8 cellular contexts compared by ENCODE assay signal in the genomic region with DNA sequence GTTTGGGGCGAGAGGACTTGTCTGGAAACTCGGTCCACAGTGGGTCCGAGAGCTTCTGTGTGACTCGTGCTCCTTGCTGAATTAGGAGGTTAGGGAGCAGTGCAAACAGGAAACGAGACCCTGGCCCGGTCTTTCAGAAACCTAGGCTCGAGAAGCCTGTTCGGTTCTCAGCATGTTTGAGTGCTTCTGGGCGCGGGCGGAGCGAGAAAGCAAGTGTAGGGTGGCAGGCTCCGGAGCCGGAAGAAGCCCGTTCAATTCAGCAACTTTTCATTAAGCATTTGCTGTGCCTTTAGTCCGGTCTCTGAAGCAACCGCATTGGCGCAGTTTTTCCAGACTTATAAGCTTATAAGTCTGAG. TPM values are rescaled to one million over a fixed set of nuclear protein-coding genes. Genes with fewer than 3 reads are reported as not detected.
DNase-seq lines count a peak whose midpoint lies in the region; ATAC-seq and TF ChIP-seq lines count a peak whose summit lies in the region.

No MANE protein-coding gene starts in this region.

- CTCF ChIA-PET in BJ (lab: Yijun Ruan, JAX) = interaction anchor here (0.7 to 4.1 kb wide), 17 partner anchors 10 to 216 kb away, joined by 3 to 43 read pairs (median 4); a partner anchor contains a TSS

- intact Hi-C loops in head of caudate nucleus (cut with DNase I) = loop anchor here (2.0 to 5.0 kb wide), 2 partner anchors 68 to 211 kb away; a partner anchor contains a TSS
- intact Hi-C loops in gastrocnemius medialis (cut with DNase I; ENCODE audit: low total_unique reads) = loop anchor here (2.0 to 10.0 kb wide), 5 partner anchors 136 to 1204 kb away; a partner anchor contains a TSS

- H3K4me1 ChIP-seq in gastrocnemius medialis = peaks cover 31 to 36% of the 10 kb centered on the region in 2 donors

- in situ Hi-C loops in gastrocnemius medialis (cut with MboI; ENCODE audit: low sequenced_read_pairs in 4 of 4) = loop anchor here in 1 of 4 donors (10.0 kb wide), 1 partner anchor 64 kb away; a partner anchor contains a TSS

- peak overlapping the region; percentile 76 for H3K4me3 ChIP-seq in BJ (ENCODE audit: low read depth, low read length)
- H3K4me3 ChIP-seq in gastrocnemius medialis = peak overlapping the region; percentile 76 to 92 (median 84)

- ATAC-seq in GM21619 (IDR thresholded peaks at IDR 0.05; ENCODE audit: unreplicated experiment) = peak; percentile 6
- peak; percentile 12 to 18 for ATAC-seq in gastrocnemius medialis

- peak overlapping the region; percentile 89 to 97 (median 91) for H3K27ac ChIP-seq in gastrocnemius medialis

- no peaks in the 10 kb centered on the region for H3K27me3 ChIP-seq in BJ (ENCODE audit: control insufficient read depth, insufficient read depth, low read length)
- H3K27me3 ChIP-seq in gastrocnemius medialis = no peaks in the 10 kb centered on the region

- no peak for TF ChIP-seq POLR2A in gastrocnemius medialis (IDR thresholded peaks at IDR 0.05)

- POLR2A ChIA-PET in BJ (lab: Charles Lee) = interaction anchor here (0.6 kb wide), 1 partner anchor 163 kb away, joined by 3 read pairs; no protein-coding TSS in a partner anchor

- TF ChIP-seq CTCF in BJ (IDR thresholded peaks at IDR 0.05; ENCODE audit: insufficient read depth, low read depth, low read length) = no peak
- no peak for TF ChIP-seq CTCF in gastrocnemius medialis (IDR thresholded peaks at IDR 0.05 in 4 of 5, conservative IDR thresholded peaks at IDR 0.05 in 1 of 5)

- no peaks in the 10 kb centered on the region for H3K9me3 ChIP-seq in gastrocnemius medialis

- DNase-seq in BJ (ENCODE audit: low read depth) (no peak), NOMO-1 (lab: John Stamatoyannopoulos, UW; ENCODE audit: unreplicated experiment in 2 of 2) (peak; percentile 19 to 58), head of caudate nucleus (peak in 35 of 42 donors; percentile 20 to 72 (median 44)), gastrocnemius medialis (peak in 1 of 2 donors; percentile 30), kidney glomerular epithelial cell (lab: John Stamatoyannopoulos, UW) (no peak), iPS-NIHi7 (ENCODE audit: extremely low spot score) (no peak)
- DNase-seq in activated T-helper 9 cell treated with anti-CD3 and anti-CD28 coated beads, Interleukin-2, amount 50 U/mL, for 16 hours (ENCODE audit: low read depth) = peak; percentile 31

- no peaks in the 10 kb centered on the region for H3K36me3 ChIP-seq in BJ (ENCODE audit: control insufficient read depth, insufficient read depth, low read length)
- no peaks in the 10 kb centered on the region for H3K36me3 ChIP-seq in gastrocnemius medialis

RNA-seq across cellular contexts. Expression of a gene that starts 0.5 kb away (rescaled TPM):
- 197 and 212 TPM in 2 replicates for polyA plus RNA-seq in BJ (2011; rRNA removed)
- 61.6 and 63.2 TPM in 2 replicates for polyA minus RNA-seq in BJ (2011; rRNA and poly(A)+ RNA removed)
- 10 to 100 TPM; 48.4 to 86.7 (median 69.0) TPM for total RNA-seq in gastrocnemius medialis

RNA-seq across cellular contexts. Expression of a gene that starts 22.1 kb away (rescaled TPM):
- polyA plus RNA-seq in BJ (2011; rRNA removed) = 0.51 and 1.7 TPM in 2 replicates
- 0.38 and 0.77 TPM in 2 replicates for polyA minus RNA-seq in BJ (2011; rRNA and poly(A)+ RNA removed)
- total RNA-seq in gastrocnemius medialis = not detected

RNA-seq across cellular contexts. Expression of a gene that starts 54.7 kb away (rescaled TPM):
- 23.7 and 26.3 TPM in 2 replicates for polyA plus RNA-seq in BJ (2011; rRNA removed)
- 13.6 and 20.3 TPM in 2 replicates for polyA minus RNA-seq in BJ (2011; rRNA and poly(A)+ RNA removed)
- 1 to 10 TPM; 3.3 to 5.3 (median 3.9) TPM for total RNA-seq in gastrocnemius medialis

Comparison
In these comparisons a context has a peak if more than half of its experiments do, and no peak if none do; other contexts are left out.
1. DNase-seq: peak in NOMO-1 (2 of 2), activated T-helper 9 cell treated with anti-CD3 and anti-CD28 coated beads, Interleukin-2, amount 50 U/mL, for 16 hours (single experiment) and head of caudate nucleus (35 of 42); none in BJ (single experiment), kidney glomerular epithelial cell (single experiment) and iPS-NIHi7 (single experiment).